Comparison of ENCODE assay signal across 31 cellular contexts in genomic region chr6:16810411-16810810, GRCh38.
"Had no signal": no experiment of that assay in that cellular context is flagged by ENCODE, and none has a peak within 500 bp of the region (broad histone marks: within the 10 kb centered on the region; RNA-seq: fewer than 3 reads in every experiment).

No MANE protein-coding gene starts in this region.

- H3K36me3 ChIP-seq: ascending aorta, breast epithelium, cardiac muscle cell, colonic mucosa, esophagus squamous epithelium, gastroesophageal sphincter, heart right ventricle, WERI-Rb-1 had no signal

- H3K79me2 ChIP-seq: hepatocyte had no signal

- ATAC-seq: activated CD4-positive, CD25-positive, alpha-beta regulatory T cell treated with anti-CD3 and anti-CD28 coated beads, Interleukin-2, amount 50 U/mL, for 24 hours; activated CD8-positive, alpha-beta T cell treated with anti-CD3 and anti-CD28 coated beads for 36 hours; activated naive CD8-positive, alpha-beta T cell treated with anti-CD3 and anti-CD28 coated beads, Interleukin-2, amount 50 U/mL, for 24 hours; activated T-cell treated with anti-CD3 and anti-CD28 coated beads, Interleukin-2, amount 50 U/mL, for 4 hours; activated T-helper 17 cell treated with anti-CD3 and anti-CD28 coated beads, Interleukin-2, amount 50 U/mL, for 72 hours; gastroesophageal sphincter; heart right ventricle had no signal

- H3K9me3 ChIP-seq: colonic mucosa had no signal

- H3K27ac Mint-ChIP-seq: activated B cell treated with CpG ODN at 0.5 μM for 24 hours; activated CD8-positive, alpha-beta T cell treated with anti-CD3 and anti-CD28 coated beads for 36 hours; activated naive CD4-positive, alpha-beta T cell treated with anti-CD3 and anti-CD28 coated beads for 36 hours; activated naive CD4-positive, alpha-beta T cell treated with anti-CD3 and anti-CD28 coated beads, Interleukin-2, amount 50 U/mL, for 24 hours; activated naive CD8-positive, alpha-beta T cell treated with anti-CD3 and anti-CD28 coated beads for 36 hours; activated naive CD8-positive, alpha-beta T cell treated with anti-CD3 and anti-CD28 coated beads, Interleukin-2, amount 50 U/mL, for 24 hours; activated T-helper 17 cell treated with anti-CD3 and anti-CD28 coated beads, Interleukin-2, amount 50 U/mL, for 72 hours; brain; T-helper 2 cell treated with Interferon-gamma antibody and Interleukin-4, amounts not matched to agents 5 μg/mL and 100 μg/mL, for 36 hours had no signal

- H3K27me3 ChIP-seq: ascending aorta, breast epithelium, cardiac muscle cell, colonic mucosa, esophagus squamous epithelium, gastroesophageal sphincter, heart right ventricle, hepatocyte had no signal

- H3K4me1 ChIP-seq: ascending aorta, breast epithelium, colonic mucosa had no signal

- H3K27me3 Mint-ChIP-seq: activated CD8-positive, alpha-beta T cell treated with anti-CD3 and anti-CD28 coated beads for 36 hours; activated naive CD8-positive, alpha-beta T cell treated with anti-CD3 and anti-CD28 coated beads, Interleukin-2, amount 50 U/mL, for 24 hours; activated T-helper 17 cell treated with anti-CD3 and anti-CD28 coated beads, Interleukin-2, amount 50 U/mL, for 72 hours had no signal

- H2AFZ ChIP-seq: hepatocyte had no signal

- H3K4me3 Mint-ChIP-seq: activated B cell treated with CpG ODN at 0.5 μM for 24 hours; activated CD8-positive, alpha-beta T cell treated with anti-CD3 and anti-CD28 coated beads for 36 hours; activated naive CD4-positive, alpha-beta T cell treated with anti-CD3 and anti-CD28 coated beads for 36 hours; activated naive CD4-positive, alpha-beta T cell treated with anti-CD3 and anti-CD28 coated beads, Interleukin-2, amount 50 U/mL, for 24 hours; activated naive CD8-positive, alpha-beta T cell treated with anti-CD3 and anti-CD28 coated beads for 36 hours; activated naive CD8-positive, alpha-beta T cell treated with anti-CD3 and anti-CD28 coated beads, Interleukin-2, amount 50 U/mL, for 24 hours; activated T-cell treated with anti-CD3 and anti-CD28 coated beads, Interleukin-2, amount 50 U/mL, for 4 hours; activated T-helper 17 cell treated with anti-CD3 and anti-CD28 coated beads, Interleukin-2, amount 50 U/mL, for 72 hours; brain; T-helper 2 cell treated with Interferon-gamma antibody and Interleukin-4, amounts not matched to agents 5 μg/mL and 100 μg/mL, for 36 hours had no signal

- DNase-seq: activated B cell treated with CpG ODN at 0.5 μM for 24 hours; activated CD4-positive, alpha-beta T cell treated with anti-CD3 and anti-CD28 coated beads for 48 hours; activated CD4-positive, alpha-beta T cell treated with anti-CD3 and anti-CD28 coated beads, Interleukin-2, amount 50 U/mL, for 1 hour; activated CD4-positive, alpha-beta T cell treated with anti-CD3 and anti-CD28 coated beads, Interleukin-2, amount 50 U/mL, for 48 hours; activated CD8-positive, alpha-beta memory T cell treated with anti-CD3 and anti-CD28 coated beads for 24 hours; activated CD8-positive, alpha-beta T cell treated with anti-CD3 and anti-CD28 coated beads for 36 hours; activated effector memory CD4-positive, alpha-beta T cell treated with anti-CD3 and anti-CD28 coated beads, Interleukin-2, amount 50 U/mL, for 16 hours; activated naive CD4-positive, alpha-beta T cell treated with anti-CD3 and anti-CD28 coated beads for 36 hours; activated naive CD8-positive, alpha-beta T cell treated with anti-CD3 and anti-CD28 coated beads for 36 hours; activated naive CD8-positive, alpha-beta T cell treated with anti-CD3 and anti-CD28 coated beads, Interleukin-2, amount 50 U/mL, for 24 hours; activated T-cell treated with anti-CD3 and anti-CD28 coated beads, Interleukin-2, amount 50 U/mL, for 4 hours; central memory CD4-positive, alpha-beta T cell; cerebellar nuclear complex; colonic mucosa; effector CD8-positive, alpha-beta T cell; esophagus squamous epithelium; foreskin melanocyte; heart right ventricle; T1000; WERI-Rb-1 had no signal

- H3K4me3 ChIP-seq: ascending aorta, breast epithelium, cardiac muscle cell, colonic mucosa, esophagus squamous epithelium, gastroesophageal sphincter, heart right ventricle, hepatocyte had no signal

- H3K4me2 ChIP-seq: hepatocyte had no signal

- H3K27ac ChIP-seq: ascending aorta, breast epithelium, cardiac muscle cell, colonic mucosa, epithelial cell of prostate, esophagus squamous epithelium, gastroesophageal sphincter, heart right ventricle, hepatocyte, WERI-Rb-1 had no signal

- H3K4me1 Mint-ChIP-seq: activated B cell treated with CpG ODN at 0.5 μM for 24 hours; activated naive CD4-positive, alpha-beta T cell treated with anti-CD3 and anti-CD28 coated beads, Interleukin-2, amount 50 U/mL, for 24 hours; activated naive CD8-positive, alpha-beta T cell treated with anti-CD3 and anti-CD28 coated beads, Interleukin-2, amount 50 U/mL, for 24 hours; activated T-helper 17 cell treated with anti-CD3 and anti-CD28 coated beads, Interleukin-2, amount 50 U/mL, for 72 hours had no signal
